Comparison of ENCODE assay signal across 11 cellular contexts in the genomic region with DNA sequence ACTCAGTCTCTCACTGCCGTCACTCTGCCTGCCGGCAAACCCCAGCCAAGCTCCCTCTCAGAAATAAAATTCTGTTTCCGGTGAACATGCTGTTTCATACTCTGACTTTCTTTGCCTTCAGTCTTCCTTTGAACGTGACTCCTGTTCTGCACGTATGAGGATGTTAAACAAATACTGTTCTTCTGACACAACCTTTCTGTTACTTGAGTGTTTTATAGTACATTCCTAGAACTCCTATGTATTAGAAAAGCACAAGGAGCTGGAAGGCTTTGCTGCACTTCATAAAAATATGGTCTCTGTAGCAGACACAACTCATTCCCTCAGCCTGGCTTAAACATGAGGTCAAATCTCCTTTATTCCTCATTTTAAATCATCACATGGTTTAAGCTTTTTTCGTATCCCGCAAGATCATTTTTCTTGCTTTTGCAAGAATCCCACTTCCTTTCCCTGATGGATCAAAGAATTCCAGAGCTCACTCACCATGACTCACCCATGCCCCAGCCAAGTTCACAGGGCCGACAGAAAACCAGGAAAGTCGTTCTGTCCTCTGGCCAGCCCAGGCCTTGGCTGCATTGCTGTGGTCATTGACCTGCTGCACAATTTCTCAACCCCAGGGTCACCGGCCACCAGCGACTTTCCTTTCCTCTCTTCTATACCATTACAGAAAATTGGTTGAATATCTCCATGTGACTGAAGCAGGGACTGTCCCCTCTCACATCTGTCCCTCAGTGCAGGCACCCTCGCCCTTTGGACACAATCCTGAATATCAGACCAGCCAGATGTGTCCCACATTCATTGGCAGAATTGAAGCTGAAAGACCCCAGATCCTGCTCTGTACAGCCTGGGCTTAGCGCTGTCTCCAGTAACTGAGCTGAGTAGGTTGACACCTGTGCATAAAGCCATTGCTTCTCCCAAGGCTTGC.
A peak's percentile ranks its signal among the peaks of the same experiment; 100 is the strongest.
DNase-seq lines count a peak whose midpoint lies in the region; ATAC-seq and TF ChIP-seq lines count a peak whose summit lies in the region.
"Had no signal": no experiment of that assay in that cellular context is flagged by ENCODE, and none has a peak within 500 bp of the region (broad histone marks: within the 10 kb centered on the region; RNA-seq: fewer than 3 reads in every experiment).

No MANE protein-coding gene starts in this region.

- H3K27me3 ChIP-seq in ascending aorta = no peaks in the 10 kb centered on the region
- no peaks in the 10 kb centered on the region for H3K27me3 ChIP-seq in left ventricle myocardium inferior (ENCODE audit: low read depth)
- no peaks in the 10 kb centered on the region for H3K27me3 ChIP-seq in sigmoid colon

- H3K4me3 ChIP-seq in ascending aorta (no peak overlapping the region), left ventricle myocardium inferior (no peak overlapping the region), sigmoid colon (no peak overlapping the region)

- H3K27ac Mint-ChIP-seq in stimulated activated naive CD8-positive, alpha-beta T cell treated with anti-CD3 and anti-CD28 coated beads, Interleukin-15, amount 100 ng/mL, for 72 hours = no peak overlapping the region
- H3K27ac Mint-ChIP-seq: activated T-helper 1 cell treated with anti-CD3 and anti-CD28 coated beads, Interleukin-12 subunit alpha, Interleukin-12 subunit beta, Interleukin-2, Interleukin-4 antibody, amounts not matched to agents 30 ng/mL and 10 ng/mL and 1 ng/mL, durations not matched to agents 14 hours and 24 hours and 36 hours; IgD-negative memory B cell had no signal

- no peak for TF ChIP-seq EP300 in sigmoid colon (IDR thresholded peaks at IDR 0.05)

- H3K27ac ChIP-seq in ascending aorta = peak overlapping the region; percentile 72 to 79
- peak overlapping the region; percentile 54 for H3K27ac ChIP-seq in left ventricle myocardium inferior (replicated peaks)
- peak overlapping the region; percentile 23 to 64 (median 38) for H3K27ac ChIP-seq in sigmoid colon

- H3K27me3 Mint-ChIP-seq in stimulated activated naive CD8-positive, alpha-beta T cell treated with anti-CD3 and anti-CD28 coated beads, Interleukin-15, amount 100 ng/mL, for 72 hours = no peaks in the 10 kb centered on the region
- H3K27me3 Mint-ChIP-seq: IgD-negative memory B cell had no signal

- no peaks in the 10 kb centered on the region for H3K4me1 Mint-ChIP-seq in stimulated activated naive CD8-positive, alpha-beta T cell treated with anti-CD3 and anti-CD28 coated beads, Interleukin-15, amount 100 ng/mL, for 72 hours
- H3K4me1 Mint-ChIP-seq: IgD-negative memory B cell had no signal

- H3K9me3 ChIP-seq in ascending aorta (no peaks in the 10 kb centered on the region), left ventricle myocardium inferior (replicated peaks) (no peaks in the 10 kb centered on the region), sigmoid colon (no peaks in the 10 kb centered on the region)

- WGBS in sigmoid colon, 2 donors = 74 to 79% methylated on average over 13 of the region's 13 CpGs

- H3K36me3 ChIP-seq in ascending aorta (no peaks in the 10 kb centered on the region), left ventricle myocardium inferior (no peaks in the 10 kb centered on the region), sigmoid colon (no peaks in the 10 kb centered on the region)

- DNase-seq in GM04504 (ENCODE audit: low read depth) (peak; percentile 94), ascending aorta (ENCODE audit: low spot score in 2 of 2) (peak in 1 of 2 donors; percentile 84), left ventricle myocardium inferior (peak; percentile 60), sigmoid colon (peak; percentile 89), NCI-H748 (lab: John Stamatoyannopoulos, UW; ENCODE audit: unreplicated experiment) (no peak), NCI-H2107 (lab: John Stamatoyannopoulos, UW) (no peak)
- no peak for DNase-seq in stimulated activated naive CD8-positive, alpha-beta T cell treated with anti-CD3 and anti-CD28 coated beads, Interleukin-15, amount 100 ng/mL, for 72 hours
- DNase-seq: DND-41 had no signal

- H3K4me1 ChIP-seq in ascending aorta = peaks cover 0 to 15% of the 10 kb centered on the region in 2 donors
- H3K4me1 ChIP-seq in left ventricle myocardium inferior = peaks cover 20% of the 10 kb centered on the region
- H3K4me1 ChIP-seq in sigmoid colon = peaks cover 0 to 16% (median 8%) of the 10 kb centered on the region in 4 donors

- H3K4me3 Mint-ChIP-seq in stimulated activated naive CD8-positive, alpha-beta T cell treated with anti-CD3 and anti-CD28 coated beads, Interleukin-15, amount 100 ng/mL, for 72 hours = no peak overlapping the region
- H3K4me3 Mint-ChIP-seq: activated T-helper 1 cell treated with anti-CD3 and anti-CD28 coated beads, Interleukin-12 subunit alpha, Interleukin-12 subunit beta, Interleukin-2, Interleukin-4 antibody, amounts not matched to agents 30 ng/mL and 10 ng/mL and 1 ng/mL, durations not matched to agents 14 hours and 24 hours and 36 hours; IgD-negative memory B cell had no signal

- peaks cover 5 to 8% of the 10 kb centered on the region in 2 donors for H3K9me3 Mint-ChIP-seq in stimulated activated naive CD8-positive, alpha-beta T cell treated with anti-CD3 and anti-CD28 coated beads, Interleukin-15, amount 100 ng/mL, for 72 hours
- H3K9me3 Mint-ChIP-seq: activated T-helper 1 cell treated with anti-CD3 and anti-CD28 coated beads, Interleukin-12 subunit alpha, Interleukin-12 subunit beta, Interleukin-2, Interleukin-4 antibody, amounts not matched to agents 30 ng/mL and 10 ng/mL and 1 ng/mL, durations not matched to agents 14 hours and 24 hours and 36 hours had no signal

- TF ChIP-seq CTCF in ascending aorta (IDR thresholded peaks at IDR 0.05) (no peak), left ventricle myocardium inferior (IDR thresholded peaks at IDR 0.05; ENCODE audit: borderline replicate concordance) (no peak), sigmoid colon (IDR thresholded peaks at IDR 0.05) (no peak)

- intact Hi-C loops in ascending aorta (cut with DNase I) (no loop called here), left ventricle myocardium inferior (cut with micrococcal nuclease) (no loop called here), sigmoid colon (cut with DNase I) (no loop called here)

- no peak for ATAC-seq in stimulated activated naive CD8-positive, alpha-beta T cell treated with anti-CD3 and anti-CD28 coated beads, Interleukin-15, amount 100 ng/mL, for 72 hours
- no peak for ATAC-seq in HG03571 (IDR thresholded peaks at IDR 0.05; ENCODE audit: unreplicated experiment)

- no peak for TF ChIP-seq POLR2A in sigmoid colon (IDR thresholded peaks at IDR 0.05)

Comparison
In these comparisons a context has a peak if more than half of its experiments do, and no peak if none do; other contexts are left out.
1. DNase-seq: peak in GM04504 (single experiment), left ventricle myocardium inferior (single experiment) and sigmoid colon (single experiment); none in NCI-H748 (single experiment), NCI-H2107 (single experiment) and stimulated activated naive CD8-positive, alpha-beta T cell treated with anti-CD3 and anti-CD28 coated beads, Interleukin-15, amount 100 ng/mL, for 72 hours (0 of 2).
2. Peak in every context shown above with its lines, with median percentiles within 50 percentile points of each other: H3K27ac ChIP-seq.